ENCODE assay signal across 1 cellular context in the genomic region with DNA sequence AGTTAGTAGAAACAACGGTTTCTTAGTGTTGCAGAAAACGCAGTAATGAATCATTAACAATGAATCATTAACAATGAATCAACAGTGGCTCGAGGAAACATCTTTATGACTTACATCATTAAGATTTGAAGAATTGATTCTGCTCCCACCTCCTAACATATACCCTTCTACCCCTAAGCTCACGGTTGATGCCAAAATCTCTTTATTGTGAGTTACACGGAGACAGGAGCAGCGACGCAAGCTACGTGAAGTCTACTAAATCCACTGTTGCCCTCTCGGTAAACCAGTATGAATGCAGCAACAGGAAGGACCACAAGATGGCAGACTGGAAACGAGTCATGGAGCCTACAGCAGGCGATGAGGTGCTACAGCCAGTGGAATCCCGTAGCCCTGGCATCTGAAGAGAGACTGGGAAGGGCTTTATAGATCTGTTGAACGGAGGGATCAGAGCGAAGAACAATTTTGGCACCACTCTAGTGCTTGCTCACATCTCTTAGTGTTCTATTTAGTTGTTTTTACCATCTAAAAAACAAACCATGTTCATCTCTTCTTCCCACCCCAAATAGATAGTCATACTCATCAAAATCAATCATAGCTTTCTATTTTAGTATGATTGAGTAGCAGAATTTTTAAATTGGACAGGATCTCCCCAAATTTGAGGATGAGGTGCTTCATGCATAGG.
TF ChIP-seq lines count a peak whose summit lies in the region.

No MANE protein-coding gene starts in this region.

TF ChIP-seq in K562, 482 proteins besides CTCF, POLR2A, EP300 and RAD21 (continued from another document):
- peak; percentile 90 for TF ChIP-seq SMC3 (conservative IDR thresholded peaks at IDR 0.05; ENCODE audit: insufficient read depth, low read depth, low read length)
- no peak for TF ChIP-seq ZNF263 (CRISPR knock-in tag; IDR thresholded peaks at IDR 0.05; ENCODE audit: borderline replicate concordance)
- no peak for TF ChIP-seq KDM4B (IDR thresholded peaks at IDR 0.05; ENCODE audit: borderline replicate concordance in 2 of 2, low read depth in 1 of 2)
- no peak for TF ChIP-seq CLOCK (CRISPR knock-in tag; IDR thresholded peaks at IDR 0.05; ENCODE audit: borderline replicate concordance)
- peak; percentile 46; the same call in 1 of the 2 replicates for TF ChIP-seq CXXC5 (CRISPR knock-in tag; IDR thresholded peaks at IDR 0.05)
- no peak for TF ChIP-seq SMAD1 (IDR thresholded peaks at IDR 0.05; ENCODE audit: low read depth, low read length, partially characterized antibody)
- TF ChIP-seq PTTG1 (tag; IDR thresholded peaks at IDR 0.05; ENCODE audit: low read depth), result no peak
- TF ChIP-seq JUND (IDR thresholded peaks at IDR 0.05; ENCODE audit: borderline replicate concordance, low read depth, low read length), result 0 out of 2 replicates have a peak, but pooled peaks have one; percentile 10
- no peak for TF ChIP-seq JUND (tag; IDR thresholded peaks at IDR 0.05; ENCODE audit: borderline replicate concordance, low read depth, low read length)
- no peak for TF ChIP-seq HDAC3 (IDR thresholded peaks at IDR 0.05; ENCODE audit: borderline replicate concordance, partially characterized antibody)
